8 cellular contexts compared by ENCODE assay signal in genomic region chr7:113085781-113086390, GRCh38. TPM values are rescaled to one million over a fixed set of nuclear protein-coding genes. Genes with fewer than 3 reads are reported as not detected.
DNase-seq lines count a peak whose midpoint lies in the region; ATAC-seq, FAIRE-seq and TF ChIP-seq lines count a peak whose summit lies in the region.

No MANE protein-coding gene starts in this region.

- H2AFZ ChIP-seq in HepG2 (ENCODE audit: low read length) = no peak overlapping the region

- H3K4me1 ChIP-seq in HepG2 (ENCODE audit: insufficient read depth, low read length) (no peaks in the 10 kb centered on the region), right lobe of liver (no peaks in the 10 kb centered on the region)

- ATAC-seq in HepG2 (no peak), right lobe of liver (no peak), left lobe of liver (no peak)

- H4K20me1 ChIP-seq in HepG2 (ENCODE audit: insufficient read depth, low read length) = no peaks in the 10 kb centered on the region

- no TSS peak for BruUV-seq in HepG2 (replicated peaks; lab: Mats Ljungman, UMichigan)

- POLR2A ChIA-PET in HepG2 (lab: Yijun Ruan, JAX) = no interaction called here

- no peaks in the 10 kb centered on the region for H3K9me3 Mint-ChIP-seq in nephron progenitor cell

- no peak overlapping the region for H3K4me3 ChIP-seq in HepG2 (replicated peaks in 1 of 3; ENCODE audit: insufficient read depth in 1 of 3, low read depth in 2 of 3, low read length in 3 of 3)
- peak overlapping the region in 1 of 3 donors; percentile 31 for H3K4me3 ChIP-seq in right lobe of liver
- peak overlapping the region; percentile 68 for H3K4me3 ChIP-seq in choroid plexus epithelial cell (ENCODE audit: low read depth, low read length)

- no peaks in the 10 kb centered on the region for H3K36me3 ChIP-seq in HepG2 (replicated peaks in 1 of 2; ENCODE audit: control insufficient read depth in 1 of 2, insufficient read depth in 2 of 2, low read length in 2 of 2)
- no peaks in the 10 kb centered on the region for H3K36me3 ChIP-seq in right lobe of liver

- TF ChIP-seq POLR2A in HepG2 (IDR thresholded peaks at IDR 0.05; ENCODE audit: insufficient read depth in 1 of 2, low read depth in 2 of 2, low read length in 2 of 2) (no peak), right lobe of liver (IDR thresholded peaks at IDR 0.05) (no peak)

- no peak for TF ChIP-seq EP300 in HepG2 (IDR thresholded peaks at IDR 0.05; ENCODE audit: low read depth in 2 of 2, low read length in 2 of 2)
- no peak for TF ChIP-seq EP300 in HepG2 (CRISPR knock-in tag; IDR thresholded peaks at IDR 0.05; ENCODE audit: borderline replicate concordance)

- H3K36me3 Mint-ChIP-seq in nephron progenitor cell (ENCODE audit: low read depth) = no peaks in the 10 kb centered on the region

- H3K27ac Mint-ChIP-seq in nephron progenitor cell = no peak overlapping the region

- no peaks in the 10 kb centered on the region for H3K79me2 ChIP-seq in HepG2 (ENCODE audit: insufficient read depth, low read length)

- no peak for DNase-seq in HepG2 (ENCODE audit: low spot score)
- DNase-seq in right lobe of liver = no peak
- peak; percentile 48 for DNase-seq in NCI-H2227 (lab: John Stamatoyannopoulos, UW; ENCODE audit: unreplicated experiment)
- DNase-seq in choroid plexus epithelial cell (ENCODE audit: low read depth) = peak; percentile 45
- DNase-seq in nephron progenitor cell = no peak
- no peak for DNase-seq in left lobe of liver (ENCODE audit: low spot score)
- no peak for DNase-seq in HuH-7.5 (ENCODE audit: low spot score)
- DNase-seq in activated CD4-positive, CD25-positive, alpha-beta regulatory T cell treated with anti-CD3 and anti-CD28 coated beads, Interleukin-2, amount 50 U/mL, for 72 hours = no peak

- CTCF ChIA-PET in HepG2 (lab: Yijun Ruan, JAX; ENCODE audit: low intra/inter-chr PET ratio, low total read pairs) = no interaction called here

- intact Hi-C loops in HepG2 (cut with micrococcal nuclease; ENCODE audit: unreplicated experiment) = no loop called here
- intact Hi-C loops in right lobe of liver (cut with DNase I) = no loop called here

- TF ChIP-seq CTCF in HepG2 (CRISPR knock-in tag; IDR thresholded peaks at IDR 0.05) (no peak), right lobe of liver (IDR thresholded peaks at IDR 0.05) (no peak), choroid plexus epithelial cell (conservative IDR thresholded peaks at IDR 0.05; ENCODE audit: low read depth, low read length) (no peak), nephron progenitor cell (IDR thresholded peaks at IDR 0.05) (no peak)

- peak overlapping the region; percentile 85 for H3K4me3 Mint-ChIP-seq in nephron progenitor cell

- peak overlapping the region; percentile 27; the same call in 1 of the 2 replicates for H3K4me2 ChIP-seq in HepG2 (ENCODE audit: low read depth, low read length)

- TF ChIP-seq RAD21 in HepG2 (CRISPR knock-in tag; IDR thresholded peaks at IDR 0.05) = no peak

- H3K9ac ChIP-seq in HepG2 (ENCODE audit: insufficient read depth, low read depth, low read length) = no peak overlapping the region

- H3K27me3 ChIP-seq in HepG2 (ENCODE audit: control insufficient read depth in 1 of 2, insufficient read depth in 2 of 2, low read length in 2 of 2) = peaks cover 1 to 15% of the 10 kb centered on the region in 2 experiments; a peak in 4 of 5 replicates
- H3K27me3 ChIP-seq in right lobe of liver = peaks cover 0 to 5% of the 10 kb centered on the region in 2 donors

- peaks cover 38% of the 10 kb centered on the region for H3K27me3 Mint-ChIP-seq in nephron progenitor cell (ENCODE audit: low read depth, poor library complexity)

- peaks cover 26% of the 10 kb centered on the region for H3K4me1 Mint-ChIP-seq in nephron progenitor cell

- in situ Hi-C loops in HepG2 (cut with HindIII; ENCODE audit: extremely low pct_ligation_motif_present, low pct_unique_long_range_greater_than_20kb) = no loop called here

- FAIRE-seq in HepG2 (lab: Jason Lieb, UNC) = no peak

- 19% methylated on average over 11 of the region's 16 CpGs for WGBS in HepG2 (ENCODE audit: low lambda C conversion rate)
- WGBS in right lobe of liver (ENCODE audit: insufficient coverage, low coverage, low lambda C conversion rate, missing lambda C conversion rate) = 26% methylated on average over 16 of the region's 16 CpGs

- H3K27ac ChIP-seq in HepG2 (ENCODE audit: extremely low read length, insufficient read depth, low read length) (no peak overlapping the region), right lobe of liver (no peak overlapping the region)

- H3K9me3 ChIP-seq in HepG2 (ENCODE audit: low read length) = no peaks in the 10 kb centered on the region
- H3K9me3 ChIP-seq in right lobe of liver = no peaks in the 10 kb centered on the region

TF ChIP-seq in HepG2, 621 proteins besides CTCF, POLR2A, EP300 and RAD21:
- TF ChIP-seq TSC22D2 (CRISPR knock-in tag; IDR thresholded peaks at IDR 0.05; ENCODE audit: borderline replicate concordance) (no peak), DDIT3 (CRISPR knock-in tag; IDR thresholded peaks at IDR 0.05) (no peak), PCBP2 (optimal IDR thresholded peaks at IDR 0.05; ENCODE audit: low read depth, low read length, poor library complexity, severe bottlenecking) (no peak)

RNA-seq across cellular contexts. Expression of gene GPR85, which starts 0.7 kb away (rescaled TPM):
- total RNA-seq in HepG2 (2016; rRNA removed; fragmentation: Illumina TruSeq; extraction: Trizol) = not detected in 2 replicates
- not detected in 2 replicates for total RNA-seq in HepG2 (2016; cell fraction: cytosol; rRNA removed; fragmentation: Illumina TruSeq; extraction: Trizol; ENCODE audit: low read depth)
- not detected in 2 replicates for total RNA-seq in HepG2 (2016; cell fraction: insoluble cytoplasmic fraction; rRNA removed; fragmentation: Illumina TruSeq; extraction: Trizol)
- total RNA-seq in HepG2 (2016; cell fraction: membrane; rRNA removed; fragmentation: Illumina TruSeq; extraction: Trizol) = not detected in 2 replicates
- not detected in 2 replicates for total RNA-seq in HepG2 (2016; cell fraction: nucleus; rRNA removed; fragmentation: Illumina TruSeq; extraction: Trizol)
- polyA plus RNA-seq in HepG2 (2011; rRNA removed) = not detected in 2 replicates
- polyA plus RNA-seq in HepG2 (2011; cell fraction: cytosol; rRNA removed) = not detected in 2 replicates
- polyA plus RNA-seq in HepG2 (2011; cell fraction: nucleus; rRNA removed) = not detected in 2 replicates
- not detected in 2 replicates for polyA plus RNA-seq in HepG2 (2012)
- not detected in 2 replicates for polyA plus RNA-seq in HepG2 (2016; cell fraction: cytosol; fragmentation: Illumina TruSeq; extraction: Trizol; ENCODE audit: low read depth)
- polyA plus RNA-seq in HepG2 (2016; cell fraction: insoluble cytoplasmic fraction; fragmentation: Illumina TruSeq; extraction: Trizol; ENCODE audit: low read depth) = not detected in 2 replicates
- polyA plus RNA-seq in HepG2 (2016; cell fraction: membrane; fragmentation: Illumina TruSeq; extraction: Trizol; ENCODE audit: low read depth) = not detected in 2 replicates
- not detected in 2 replicates for polyA plus RNA-seq in HepG2 (2016; cell fraction: nucleus; fragmentation: Illumina TruSeq; extraction: Trizol; ENCODE audit: insufficient read depth, low read depth)
- polyA minus RNA-seq in HepG2 (2011; rRNA and poly(A)+ RNA removed; ENCODE audit: low replicate concordance) = not detected in 2 replicates
- polyA minus RNA-seq in HepG2 (2011; cell fraction: cytosol; rRNA and poly(A)+ RNA removed) = not detected in 2 replicates
- not detected in 2 replicates for polyA minus RNA-seq in HepG2 (2011; cell fraction: nucleus; rRNA and poly(A)+ RNA removed)
- total RNA-seq in right lobe of liver = under 1 TPM; 0.06 to 0.80 (median 0.33) TPM
- 0.25 TPM for total RNA-seq in left lobe of liver

RNA-seq across cellular contexts. Expression of gene SMIM30, which starts 32.5 kb away (rescaled TPM):
- total RNA-seq in HepG2 (2016; rRNA removed; fragmentation: Illumina TruSeq; extraction: Trizol) (23.5 and 32.1 TPM in 2 replicates), right lobe of liver (10 to 100 TPM; 14.2 to 31.9 (median 20.0) TPM), left lobe of liver (12.9 TPM)
- total RNA-seq in HepG2 (2016; cell fraction: cytosol; rRNA removed; fragmentation: Illumina TruSeq; extraction: Trizol; ENCODE audit: low read depth) = 13.3 and 17.7 TPM in 2 replicates
- 25.0 and 34.1 TPM in 2 replicates for total RNA-seq in HepG2 (2016; cell fraction: insoluble cytoplasmic fraction; rRNA removed; fragmentation: Illumina TruSeq; extraction: Trizol)
- total RNA-seq in HepG2 (2016; cell fraction: membrane; rRNA removed; fragmentation: Illumina TruSeq; extraction: Trizol) = 23.7 and 28.3 TPM in 2 replicates
- 12.7 and 13.1 TPM in 2 replicates for total RNA-seq in HepG2 (2016; cell fraction: nucleus; rRNA removed; fragmentation: Illumina TruSeq; extraction: Trizol)
- polyA plus RNA-seq in HepG2 (2011; rRNA removed) = 21.2 and 25.2 TPM in 2 replicates
- 12.7 and 19.2 TPM in 2 replicates for polyA plus RNA-seq in HepG2 (2011; cell fraction: cytosol; rRNA removed)
- 3.9 and 5.7 TPM in 2 replicates for polyA plus RNA-seq in HepG2 (2011; cell fraction: nucleus; rRNA removed)
- polyA plus RNA-seq in HepG2 (2012) = 19.2 and 26.7 TPM in 2 replicates
- polyA plus RNA-seq in HepG2 (2016; cell fraction: cytosol; fragmentation: Illumina TruSeq; extraction: Trizol; ENCODE audit: low read depth) = 14.0 and 24.2 TPM in 2 replicates
- 39.7 and 40.7 TPM in 2 replicates for polyA plus RNA-seq in HepG2 (2016; cell fraction: insoluble cytoplasmic fraction; fragmentation: Illumina TruSeq; extraction: Trizol; ENCODE audit: low read depth)
- polyA plus RNA-seq in HepG2 (2016; cell fraction: membrane; fragmentation: Illumina TruSeq; extraction: Trizol; ENCODE audit: low read depth) = 26.7 and 33.9 TPM in 2 replicates
- 26.5 and 27.5 TPM in 2 replicates for polyA plus RNA-seq in HepG2 (2016; cell fraction: nucleus; fragmentation: Illumina TruSeq; extraction: Trizol; ENCODE audit: insufficient read depth, low read depth)
- 7.0 and 18.3 TPM in 2 replicates for polyA minus RNA-seq in HepG2 (2011; rRNA and poly(A)+ RNA removed; ENCODE audit: low replicate concordance)
- polyA minus RNA-seq in HepG2 (2011; cell fraction: cytosol; rRNA and poly(A)+ RNA removed) = 5.3 and 7.0 TPM in 2 replicates
- 4.4 and 8.2 TPM in 2 replicates for polyA minus RNA-seq in HepG2 (2011; cell fraction: nucleus; rRNA and poly(A)+ RNA removed)

Comparison
In these comparisons a context has a peak if more than half of its experiments do, and no peak if none do; other contexts are left out.
1. DNase-seq: peak in NCI-H2227 (single experiment) and choroid plexus epithelial cell (single experiment); none in HepG2 (single experiment), right lobe of liver (0 of 3), nephron progenitor cell (single experiment), left lobe of liver (single experiment), HuH-7.5 (single experiment) and activated CD4-positive, CD25-positive, alpha-beta regulatory T cell treated with anti-CD3 and anti-CD28 coated beads, Interleukin-2, amount 50 U/mL, for 72 hours (single experiment).